22 cellular contexts compared by ENCODE assay signal in the genomic region with DNA sequence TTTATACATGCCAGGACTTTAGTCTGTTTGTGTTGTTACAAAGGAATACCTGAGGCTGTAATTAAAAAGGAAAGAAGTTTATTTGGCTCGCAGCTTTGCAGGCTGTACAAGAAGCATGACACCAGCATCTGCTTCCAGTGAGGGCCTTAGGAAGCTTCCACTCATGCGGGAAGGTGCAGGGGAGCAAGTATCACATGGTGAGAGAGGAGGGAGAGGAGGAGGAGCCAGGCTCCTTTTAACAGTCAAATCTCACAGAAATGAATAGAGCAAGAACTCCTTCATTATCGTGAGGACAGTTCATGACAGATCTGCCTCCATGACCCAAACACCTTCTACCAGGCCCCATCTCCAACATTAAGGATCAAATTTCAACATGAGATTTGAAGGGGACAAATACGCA. TPM values are rescaled to one million over a fixed set of nuclear protein-coding genes. Genes with fewer than 3 reads are reported as not detected.
A peak's percentile ranks its signal among the peaks of the same experiment; 100 is the strongest.
DNase-seq lines count a peak whose midpoint lies in the region; ATAC-seq, FAIRE-seq and TF ChIP-seq lines count a peak whose summit lies in the region.
"Had no signal": no experiment of that assay in that cellular context is flagged by ENCODE, and none has a peak within 500 bp of the region (broad histone marks: within the 10 kb centered on the region; RNA-seq: fewer than 3 reads in every experiment).

No MANE protein-coding gene starts in this region.

- H3K36me3 ChIP-seq in PC-3 (ENCODE audit: low read depth, low read length) (no peaks in the 10 kb centered on the region), H1 (ENCODE audit: control insufficient read depth in 2 of 4, insufficient read depth in 4 of 4, low read length in 3 of 4) (no peaks in the 10 kb centered on the region), mesendoderm (ENCODE audit: control insufficient read depth, insufficient read depth, low read length) (no peaks in the 10 kb centered on the region), mammary epithelial cell (ENCODE audit: insufficient read depth, low read length) (no peaks in the 10 kb centered on the region), testis (ENCODE audit: low read depth, missing control alignments) (no peaks in the 10 kb centered on the region)

- no peak for TF ChIP-seq RAD21 in H1 (IDR thresholded peaks at IDR 0.05 in 1 of 2, conservative IDR thresholded peaks at IDR 0.05 in 1 of 2; ENCODE audit: low read depth in 2 of 2, low read length in 2 of 2)

- H3K9me3 ChIP-seq in PC-3 (ENCODE audit: low read length) = no peaks in the 10 kb centered on the region
- no peaks in the 10 kb centered on the region for H3K9me3 ChIP-seq in H1 (ENCODE audit: insufficient read depth in 2 of 2, low read depth in 1 of 2, low read length in 1 of 2)
- H3K9me3 ChIP-seq in mammary epithelial cell (replicated peaks; ENCODE audit: insufficient read depth, low read length) = no peaks in the 10 kb centered on the region
- no peaks in the 10 kb centered on the region for H3K9me3 ChIP-seq in testis

- DNase-seq in PC-3 (no peak), H1 (ENCODE audit: low read depth in 1 of 2, low spot score in 2 of 2) (no peak), mesendoderm (peak; percentile 28), mammary epithelial cell (no peak), testis (no peak), NCI-H1436 (lab: John Stamatoyannopoulos, UW) (no peak)
- DNase-seq: C1 segment of cervical spinal cord; Calu3; CD4-positive, alpha-beta memory T cell; COR-L47; DMS53; DMS79 treated with DMSO at 0.1 percent for 48 hours; GF-D8; H9 had no signal

- no peak overlapping the region for H2BK120ac ChIP-seq in H1 (replicated peaks; ENCODE audit: low read depth, low read length)
- H2BK120ac ChIP-seq in mesendoderm (ENCODE audit: low read depth, low read length) = no peak overlapping the region

- POLR2A ChIA-PET in PC-3 (lab: Charles Lee; ENCODE audit: unreplicated experiment) (no interaction called here), H1 (lab: Charles Lee; ENCODE audit: partially characterized antibody) (interaction anchor here (0.6 to 17.1 kb wide), 3 partner anchors 50 to 69 kb away, joined by 3 to 249 read pairs (median 4); no protein-coding TSS in a partner anchor)

- H3K27me3 ChIP-seq in PC-3 (ENCODE audit: low read length) = no peaks in the 10 kb centered on the region
- H3K27me3 ChIP-seq in H1 (replicated peaks in 1 of 4; ENCODE audit: control insufficient read depth in 3 of 4, extremely low read depth in 1 of 4, insufficient read depth in 3 of 4, low read length in 3 of 4) = no peaks in the 10 kb centered on the region
- no peaks in the 10 kb centered on the region for H3K27me3 ChIP-seq in mesendoderm (ENCODE audit: insufficient read depth, low read length, poor library complexity)
- no peaks in the 10 kb centered on the region for H3K27me3 ChIP-seq in mammary epithelial cell (ENCODE audit: insufficient read depth, low read length)
- no peaks in the 10 kb centered on the region for H3K27me3 ChIP-seq in testis

- no peaks in the 10 kb centered on the region for H3F3A ChIP-seq in PC-3 (ENCODE audit: low read length, unreplicated experiment)

- in situ Hi-C loops in mammary epithelial cell (cut with MboI; ENCODE audit: low sequenced_read_pairs in 2 of 2) = no loop called here

- CTCF ChIA-PET in PC-3 (lab: Charles Lee) = no interaction called here
- CTCF ChIA-PET in H1 (lab: Charles Lee; ENCODE audit: partially characterized antibody) = interaction anchor here (0.8 to 5.5 kb wide), 6 partner anchors 10 to 559 kb away, joined by 3 to 26 read pairs (median 4); no protein-coding TSS in a partner anchor
- CTCF ChIA-PET in mammary epithelial cell (lab: Charles Lee; ENCODE audit: low non-redundant PET) = no interaction called here

- H3K4me2 ChIP-seq in PC-3 (ENCODE audit: low read length) (no peak overlapping the region), H1 (ENCODE audit: insufficient read depth in 1 of 2, low read depth in 2 of 2, low read length in 2 of 2) (no peak overlapping the region), mesendoderm (ENCODE audit: low read length) (no peak overlapping the region), mammary epithelial cell (ENCODE audit: insufficient read depth, low read depth, low read length) (no peak overlapping the region)

- H3K79me1 ChIP-seq in H1 (ENCODE audit: low read depth, low read length) (no peaks in the 10 kb centered on the region), mesendoderm (ENCODE audit: low read length) (no peaks in the 10 kb centered on the region)

- no peak overlapping the region for H2BK20ac ChIP-seq in H1 (ENCODE audit: low read length)

- H3K4ac ChIP-seq in H1 (replicated peaks; ENCODE audit: insufficient read length, low read depth, low read length) (no peak overlapping the region), mesendoderm (ENCODE audit: low read depth, low read length) (no peak overlapping the region)

- H3K9ac ChIP-seq in PC-3 (ENCODE audit: low read length) (no peak overlapping the region), H1 (replicated peaks in 1 of 4; ENCODE audit: extremely low read depth in 1 of 4, low read depth in 3 of 4, low read length in 3 of 4) (no peak overlapping the region), mesendoderm (ENCODE audit: low read length) (no peak overlapping the region), mammary epithelial cell (ENCODE audit: insufficient read depth, low read length) (no peak overlapping the region)

- peaks cover 9% of the 10 kb centered on the region for H3K4me1 ChIP-seq in PC-3 (ENCODE audit: insufficient read depth, low read length)
- 0 out of 7 replicates have a peak, but pooled peaks cover 0 to 3% (median 0%) of the 10 kb centered on the region in 4 experiments for H3K4me1 ChIP-seq in H1 (replicated peaks in 1 of 4; ENCODE audit: control insufficient read depth in 3 of 4, insufficient read depth in 4 of 4, low read length in 3 of 4)
- H3K4me1 ChIP-seq in mesendoderm (ENCODE audit: control insufficient read depth, low read depth, low read length) = no peaks in the 10 kb centered on the region
- no peaks in the 10 kb centered on the region for H3K4me1 ChIP-seq in mammary epithelial cell (ENCODE audit: insufficient read depth, low read length)
- H3K4me1 ChIP-seq in testis = no peaks in the 10 kb centered on the region

- H2AK5ac ChIP-seq in H1 (ENCODE audit: low read depth, low read length) = no peak overlapping the region
- no peak overlapping the region for H2AK5ac ChIP-seq in mesendoderm (ENCODE audit: low read length)

- H2BK5ac ChIP-seq in H1 (ENCODE audit: low read depth, low read length) (no peak overlapping the region), mesendoderm (ENCODE audit: low read length) (no peak overlapping the region)

- H3K23ac ChIP-seq in H1 (ENCODE audit: insufficient read length) = no peak overlapping the region
- no peak overlapping the region for H3K23ac ChIP-seq in mesendoderm (ENCODE audit: low read length)

- WGBS in H1 (ENCODE audit: extremely low coverage in 1 of 2, insufficient coverage in 1 of 2, insufficient read length in 1 of 2, insufficient replicate concordance in 2 of 2, low coverage in 1 of 2, low lambda C conversion rate in 2 of 2, missing lambda C conversion rate in 1 of 2), 2 experiments = 85% methylated on average over 4 of the region's 4 CpGs; no CpG with 5 or more reads in 1 of the 2 experiments
- no CpG with 5 or more reads among the region's 4 CpGs for WGBS in mesendoderm (ENCODE audit: extremely low coverage, insufficient coverage, low lambda C conversion rate)
- 100% methylated on average over 4 of the region's 4 CpGs for WGBS in mammary epithelial cell (ENCODE audit: low coverage, missing lambda C conversion rate)
- 75 to 82% methylated on average over 4 of the region's 4 CpGs for WGBS in testis, 2 donors

- H3K27ac ChIP-seq in PC-3 (ENCODE audit: low read length) (no peak overlapping the region), H1 (ENCODE audit: low read depth, low read length) (no peak overlapping the region), mesendoderm (ENCODE audit: low read depth, low read length) (no peak overlapping the region), mammary epithelial cell (ENCODE audit: insufficient read depth, low read depth, low read length) (no peak overlapping the region), testis (no peak overlapping the region)

- H3K4me3 ChIP-seq in PC-3 (ENCODE audit: low read length) (no peak overlapping the region), H1 (ENCODE audit: extremely low read depth in 1 of 4, insufficient read depth in 2 of 4, low read depth in 3 of 4, low read length in 4 of 4) (no peak overlapping the region), mesendoderm (ENCODE audit: low read length) (no peak overlapping the region), mammary epithelial cell (replicated peaks in 1 of 3; ENCODE audit: insufficient read depth in 1 of 3, low read depth in 2 of 3, low read length in 3 of 3) (no peak overlapping the region), testis (no peak overlapping the region)

- dilution Hi-C loops in mammary epithelial cell (cut with HindIII; ENCODE audit: low sequenced_read_pairs) = no loop called here

- H3K14ac ChIP-seq in H1 (ENCODE audit: insufficient read length) = no peak overlapping the region

- ATAC-seq in PC-3 = no peak
- ATAC-seq: HCT116 had no signal

- TF ChIP-seq CTCF in PC-3 (conservative IDR thresholded peaks at IDR 0.05; ENCODE audit: low read depth, low read length) (no peak), H1 (IDR thresholded peaks at IDR 0.05; ENCODE audit: control extremely low read depth in 1 of 3, insufficient read depth in 1 of 3, low read depth in 1 of 3, low read length in 3 of 3) (no peak), mammary epithelial cell (conservative IDR thresholded peaks at IDR 0.05 in 1 of 2, IDR thresholded peaks at IDR 0.05 in 1 of 2; ENCODE audit: extremely low read depth in 1 of 2, insufficient read depth in 1 of 2, low read depth in 1 of 2, low read length in 2 of 2) (no peak), testis (IDR thresholded peaks at IDR 0.05) (no peak)

- no peak for TF ChIP-seq EP300 in H1 (IDR thresholded peaks at IDR 0.05; ENCODE audit: borderline replicate concordance in 1 of 2, low read depth in 2 of 2, low read length in 2 of 2)

- H3K18ac ChIP-seq in H1 (ENCODE audit: extremely low read depth, low read length) = no peak overlapping the region
- no peak overlapping the region for H3K18ac ChIP-seq in mesendoderm (ENCODE audit: low read length)

- H3K23me2 ChIP-seq in H1 (ENCODE audit: low read depth, low read length) = no peaks in the 10 kb centered on the region

- H2BK15ac ChIP-seq in H1 (ENCODE audit: low read length) (no peak overlapping the region), mesendoderm (replicated peaks; ENCODE audit: low read depth) (no peak overlapping the region)

- H2AFZ ChIP-seq in PC-3 (ENCODE audit: low read length) = peak overlapping the region; percentile 35
- peak overlapping the region; percentile 75; the same call in 1 of the 2 replicates for H2AFZ ChIP-seq in H1 (ENCODE audit: low read length)
- no peak overlapping the region for H2AFZ ChIP-seq in mammary epithelial cell (ENCODE audit: low read depth, low read length)

- no peaks in the 10 kb centered on the region for H3K9me2 ChIP-seq in PC-3 (replicated peaks; ENCODE audit: low read length)

- no TSS peak for BruUV-seq in PC-3 (replicated peaks; lab: Mats Ljungman, UMichigan)
- no TSS peak for BruUV-seq in mammary epithelial cell (replicated peaks; lab: Mats Ljungman, UMichigan)

- intact Hi-C loops in PC-3 (cut with micrococcal nuclease) (no loop called here), mammary epithelial cell (cut with micrococcal nuclease) (no loop called here), testis (cut with DNase I; ENCODE audit: low total_unique reads) (no loop called here)

- H4K20me1 ChIP-seq in PC-3 (ENCODE audit: low read length) = no peaks in the 10 kb centered on the region
- H4K20me1 ChIP-seq in H1 (replicated peaks in 1 of 2; ENCODE audit: control insufficient read depth in 1 of 2, insufficient read depth in 2 of 2, low read length in 2 of 2) = no peaks in the 10 kb centered on the region
- no peaks in the 10 kb centered on the region for H4K20me1 ChIP-seq in mammary epithelial cell (ENCODE audit: insufficient read depth, low read length)

- no peak overlapping the region for H3K56ac ChIP-seq in H1 (replicated peaks; ENCODE audit: insufficient read length, low read depth, low read length)
- no peak overlapping the region for H3K56ac ChIP-seq in mesendoderm (ENCODE audit: low read length)

- TF ChIP-seq POLR2A in H1 (IDR thresholded peaks at IDR 0.05; ENCODE audit: control extremely low read depth in 1 of 2, low read depth in 2 of 2, low read length in 2 of 2) (no peak), testis (IDR thresholded peaks at IDR 0.05) (no peak)

- H2BK12ac ChIP-seq in H1 (ENCODE audit: low read depth, low read length) = no peak overlapping the region

- H4K5ac ChIP-seq in H1 (ENCODE audit: insufficient read length, low read depth, low read length) = no peak overlapping the region
- H4K5ac ChIP-seq in mesendoderm (ENCODE audit: low read length) = no peak overlapping the region

- H4K8ac ChIP-seq in H1 (ENCODE audit: extremely low read depth, insufficient read depth, low read length) (no peak overlapping the region), mesendoderm (ENCODE audit: low read depth, low read length) (no peak overlapping the region)

- no peak overlapping the region for H4K91ac ChIP-seq in H1 (replicated peaks; ENCODE audit: insufficient read length, low read length)

- no peaks in the 10 kb centered on the region for H3K79me2 ChIP-seq in PC-3 (ENCODE audit: low read length)
- H3K79me2 ChIP-seq in H1 (ENCODE audit: control insufficient read depth in 1 of 2, insufficient read depth in 2 of 2, low read length in 2 of 2) = no peaks in the 10 kb centered on the region
- H3K79me2 ChIP-seq in mesendoderm (ENCODE audit: control insufficient read depth, insufficient read depth, low read length) = no peaks in the 10 kb centered on the region
- H3K79me2 ChIP-seq in mammary epithelial cell (ENCODE audit: insufficient read depth, low read length) = no peaks in the 10 kb centered on the region

- peak; percentile 83 for FAIRE-seq in H1 (lab: Jason Lieb, UNC)
- FAIRE-seq: GM12892 had no signal

RNA-seq across cellular contexts. Expression of gene C5orf46, which starts 18.7 kb away (rescaled TPM):
- total RNA-seq in PC-3 (2014; rRNA removed) = 59.9 and 78.7 TPM in 2 replicates
- not detected in 2 replicates for total RNA-seq in H1 (2021; fragmentation: NEBNext Ultra II Directional; extraction: Animal tissue kit (Norgen Biotek cat#: 25700))
- not detected in 2 replicates for polyA plus RNA-seq in H1 (2011; rRNA removed)
- not detected for polyA plus RNA-seq in H1 (2011; cell fraction: cytosol; rRNA removed)
- not detected for polyA plus RNA-seq in H1 (2011; cell fraction: nucleus; rRNA removed)
- polyA plus RNA-seq in H1 (2012, experiment 1 of 2) = 0.60 to 2.5 TPM (median 0.88 TPM) in 4 replicates
- polyA plus RNA-seq in H1 (2012, experiment 2 of 2) = not detected
- not detected for polyA plus RNA-seq in H1 (2013, experiment 1 of 2)
- polyA plus RNA-seq in H1 (2013, experiment 2 of 2) = not detected
- polyA minus RNA-seq in H1 (2011; rRNA and poly(A)+ RNA removed) = not detected in 2 replicates
- not detected for polyA minus RNA-seq in H1 (2011; cell fraction: cytosol; rRNA and poly(A)+ RNA removed)
- polyA minus RNA-seq in H1 (2011; cell fraction: nucleus; rRNA and poly(A)+ RNA removed) = not detected
- not detected for polyA plus RNA-seq in mesendoderm (2013, experiment 1 of 2)
- not detected for polyA plus RNA-seq in mesendoderm (2013, experiment 2 of 2)
- 10 to 100 TPM in 1 of 2 donors, 1 to 10 TPM in 1; 1.0 to 17.8 TPM for total RNA-seq in mammary epithelial cell
- polyA plus RNA-seq in mammary epithelial cell = 3.0 TPM
- not detected for polyA minus RNA-seq in mammary epithelial cell
- total RNA-seq in testis = 1 to 10 TPM; 5.1 to 6.1 TPM
- 25.8 TPM for polyA plus RNA-seq in testis (ENCODE audit: insufficient read depth, low read depth, low replicate concordance)
- total RNA-seq: A172; A673; CD4-positive, alpha-beta memory T cell; G401; H9 had no signal
- polyA plus RNA-seq: CD4-positive, alpha-beta memory T cell had no signal

RNA-seq across cellular contexts. Expression of gene SCGB3A2, which starts 46.5 kb away (rescaled TPM):
- total RNA-seq in PC-3 (2014; rRNA removed) = 0.51 TPM in 1 of 2 replicates, not detected in the other
- total RNA-seq in H1 (2021; fragmentation: NEBNext Ultra II Directional; extraction: Animal tissue kit (Norgen Biotek cat#: 25700)) = 63.6 and 74.3 TPM in 2 replicates
- polyA plus RNA-seq in H1 (2011; rRNA removed) = 36.7 and 47.1 TPM in 2 replicates
- polyA plus RNA-seq in H1 (2011; cell fraction: cytosol; rRNA removed) = 56.0 TPM
- polyA plus RNA-seq in H1 (2011; cell fraction: nucleus; rRNA removed) = 22.8 TPM
- polyA plus RNA-seq in H1 (2012, experiment 1 of 2) = 75.7 to 101 TPM (median 95.3 TPM) in 4 replicates
- 37.2 TPM for polyA plus RNA-seq in H1 (2012, experiment 2 of 2)
- polyA plus RNA-seq in H1 (2013, experiment 1 of 2) = 86.6 TPM
- 94.7 TPM for polyA plus RNA-seq in H1 (2013, experiment 2 of 2)
- 6.8 and 8.4 TPM in 2 replicates for polyA minus RNA-seq in H1 (2011; rRNA and poly(A)+ RNA removed)
- 9.7 TPM for polyA minus RNA-seq in H1 (2011; cell fraction: cytosol; rRNA and poly(A)+ RNA removed)
- 18.5 TPM for polyA minus RNA-seq in H1 (2011; cell fraction: nucleus; rRNA and poly(A)+ RNA removed)
- polyA plus RNA-seq in mesendoderm (2013, experiment 1 of 2) = 98.9 TPM
- 96.1 TPM for polyA plus RNA-seq in mesendoderm (2013, experiment 2 of 2)
- total RNA-seq in mammary epithelial cell = not detected
- not detected for polyA plus RNA-seq in mammary epithelial cell
- not detected for polyA minus RNA-seq in mammary epithelial cell
- total RNA-seq in testis = not detected
- not detected for polyA plus RNA-seq in testis (ENCODE audit: insufficient read depth, low read depth, low replicate concordance)
- total RNA-seq: A172; A673; Calu3; CD4-positive, alpha-beta memory T cell; Daoy; G401; H4 had no signal
- polyA plus RNA-seq: BJ; CD4-positive, alpha-beta memory T cell had no signal

Comparison
In these comparisons a context has a peak if more than half of its experiments do, and no peak if none do; other contexts are left out.
1. RNA of gene SCGB3A2, which starts 46.5 kb away (total RNA-seq): 63.6 to 74.3 TPM in H1; 0.51 TPM in PC-3, not detected in mammary epithelial cell and not detected in testis; every median in the first group is over 10 times any median in the second.